In the genomic region with DNA sequence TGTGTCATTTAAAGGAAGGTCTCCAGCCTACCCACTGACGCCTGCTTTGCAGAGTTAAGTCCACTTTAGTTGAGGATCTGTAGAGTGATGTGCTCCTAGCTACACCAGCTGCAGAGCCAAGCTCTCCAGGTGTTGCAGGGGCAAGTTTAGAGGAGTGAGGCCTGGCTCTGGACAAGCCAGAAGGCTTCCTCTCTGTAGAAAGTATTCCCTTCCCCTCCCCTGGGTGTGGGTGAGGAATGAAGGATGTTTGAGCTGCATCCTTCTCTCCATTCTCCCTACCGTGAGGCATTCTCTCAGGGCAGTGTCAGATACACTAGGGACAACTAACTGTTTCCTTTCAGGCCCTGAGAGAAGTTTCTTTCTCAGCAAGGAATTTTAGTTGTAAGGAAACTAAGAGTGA, we compare ENCODE assay signal across 12 cellular contexts.
DNase-seq lines count a peak whose midpoint lies in the region; ATAC-seq and TF ChIP-seq lines count a peak whose summit lies in the region.
"Had no signal": no experiment of that assay in that cellular context is flagged by ENCODE, and none has a peak within 500 bp of the region (broad histone marks: within the 10 kb centered on the region; RNA-seq: fewer than 3 reads in every experiment).

No MANE protein-coding gene starts in this region.

- no peak overlapping the region for H3K4me3 Mint-ChIP-seq in GM23338
- H3K4me3 Mint-ChIP-seq in stimulated activated naive CD8-positive, alpha-beta T cell treated with anti-CD3 and anti-CD28 coated beads, Interleukin-15, amount 100 ng/mL, for 72 hours = no peak overlapping the region

- peaks cover 7% of the 10 kb centered on the region for H3K4me1 Mint-ChIP-seq in GM23338
- H3K4me1 Mint-ChIP-seq in stimulated activated naive CD8-positive, alpha-beta T cell treated with anti-CD3 and anti-CD28 coated beads, Interleukin-15, amount 100 ng/mL, for 72 hours = peaks cover 17% of the 10 kb centered on the region

- H3K36me3 ChIP-seq in GM23338 (ENCODE audit: insufficient read depth) = no peaks in the 10 kb centered on the region
- peaks cover 10 to 46% (median 17%) of the 10 kb centered on the region in 5 donors for H3K36me3 ChIP-seq in subcutaneous abdominal adipose tissue (ENCODE audit: control insufficient read depth in 5 of 5, insufficient read depth in 5 of 5, low read length in 5 of 5)

- H3K9me2 ChIP-seq in GM23338 (ENCODE audit: insufficient read depth) = no peaks in the 10 kb centered on the region

- no peak for TF ChIP-seq CTCF in GM23338 (conservative IDR thresholded peaks at IDR 0.05; ENCODE audit: low read depth in 2 of 2)
- TF ChIP-seq CTCF in VCaP (conservative IDR thresholded peaks at IDR 0.05) = no peak

- H4K20me1 ChIP-seq in GM23338 (replicated peaks; ENCODE audit: insufficient read depth) = peaks cover 12% of the 10 kb centered on the region; the same call in 1 of the 2 replicates

- no peak overlapping the region for H3K27ac Mint-ChIP-seq in GM23338
- no peak overlapping the region for H3K27ac Mint-ChIP-seq in stimulated activated naive CD8-positive, alpha-beta T cell treated with anti-CD3 and anti-CD28 coated beads, Interleukin-15, amount 100 ng/mL, for 72 hours

- peaks cover 70% of the 10 kb centered on the region for H3K79me2 ChIP-seq in GM23338 (replicated peaks; ENCODE audit: insufficient read depth)

- peaks cover 2% of the 10 kb centered on the region for H3K27me3 Mint-ChIP-seq in GM23338 (ENCODE audit: insufficient read depth, low read depth, poor library complexity)
- no peaks in the 10 kb centered on the region for H3K27me3 Mint-ChIP-seq in stimulated activated naive CD8-positive, alpha-beta T cell treated with anti-CD3 and anti-CD28 coated beads, Interleukin-15, amount 100 ng/mL, for 72 hours

- no peaks in the 10 kb centered on the region for H3K9me3 Mint-ChIP-seq in GM23338
- no peaks in the 10 kb centered on the region for H3K9me3 Mint-ChIP-seq in stimulated activated naive CD8-positive, alpha-beta T cell treated with anti-CD3 and anti-CD28 coated beads, Interleukin-15, amount 100 ng/mL, for 72 hours

- H3F3A ChIP-seq in GM23338 (replicated peaks; ENCODE audit: low read depth) = no peaks in the 10 kb centered on the region

- DNase-seq in GM23338 (ENCODE audit: low spot score) = peak; percentile 27
- no peak for DNase-seq in NCI-H226
- DNase-seq in stimulated activated naive CD4-positive, alpha-beta T cell (lab: John Stamatoyannopoulos, UW) = no peak
- no peak for DNase-seq in stimulated activated naive CD8-positive, alpha-beta T cell treated with anti-CD3 and anti-CD28 coated beads, Interleukin-15, amount 100 ng/mL, for 72 hours
- DNase-seq: activated CD4-positive, alpha-beta T cell treated with anti-CD3 and anti-CD28 coated beads for 4 hours; activated gamma-delta T cell treated with Interleukin-2 at 50 U/mL for 16 hours; NCI-H1105; small intestine had no signal

- H3K9ac ChIP-seq in subcutaneous abdominal adipose tissue (ENCODE audit: low read length in 5 of 5) = peak overlapping the region in 1 of 5 donors; percentile 33

- H3K4me3 ChIP-seq in GM23338 (no peak overlapping the region), subcutaneous abdominal adipose tissue (ENCODE audit: low read depth in 1 of 5, low read length in 5 of 5) (no peak overlapping the region)

- H3K4me2 ChIP-seq in GM23338 = no peak overlapping the region

- H3K27me3 ChIP-seq in GM23338 (ENCODE audit: insufficient read depth) (no peaks in the 10 kb centered on the region), layer of hippocampus (ENCODE audit: control insufficient read depth, insufficient read depth, low read length) (no peaks in the 10 kb centered on the region), subcutaneous abdominal adipose tissue (ENCODE audit: control insufficient read depth in 5 of 5, insufficient read depth in 4 of 5, low read length in 5 of 5) (no peaks in the 10 kb centered on the region)

- H3K4me1 ChIP-seq in GM23338 (ENCODE audit: insufficient read depth) (no peaks in the 10 kb centered on the region), subcutaneous abdominal adipose tissue (ENCODE audit: control insufficient read depth in 5 of 5, insufficient read depth in 5 of 5, low read length in 5 of 5) (peaks cover 3 to 38% (median 32%) of the 10 kb centered on the region in 5 donors)

- H2AFZ ChIP-seq in GM23338 = no peak overlapping the region

- ATAC-seq in GM23338 (peak; percentile 66), HG02885 (IDR thresholded peaks at IDR 0.05; ENCODE audit: poor library complexity, unreplicated experiment) (no peak)
- ATAC-seq in stimulated activated naive CD8-positive, alpha-beta T cell treated with anti-CD3 and anti-CD28 coated beads, Interleukin-15, amount 100 ng/mL, for 72 hours = no peak

- peaks cover 20% of the 10 kb centered on the region for H3K36me3 Mint-ChIP-seq in GM23338 (ENCODE audit: low read depth)

- H3K27ac ChIP-seq in GM23338 (ENCODE audit: low read depth) (no peak overlapping the region), VCaP (peak overlapping the region; percentile 68; the same call in 1 of the 2 replicates), layer of hippocampus (ENCODE audit: low read depth, low read length) (peak overlapping the region; percentile 63), subcutaneous abdominal adipose tissue (ENCODE audit: low read depth, low read length) (peak overlapping the region; percentile 53)

- H3K9me3 ChIP-seq in subcutaneous abdominal adipose tissue (ENCODE audit: control insufficient read depth in 5 of 5, low read length in 5 of 5) = no peaks in the 10 kb centered on the region

TF ChIP-seq in GM23338, 12 proteins besides CTCF, POLR2A, EP300 and RAD21:
- TF ChIP-seq, protein P1, sequence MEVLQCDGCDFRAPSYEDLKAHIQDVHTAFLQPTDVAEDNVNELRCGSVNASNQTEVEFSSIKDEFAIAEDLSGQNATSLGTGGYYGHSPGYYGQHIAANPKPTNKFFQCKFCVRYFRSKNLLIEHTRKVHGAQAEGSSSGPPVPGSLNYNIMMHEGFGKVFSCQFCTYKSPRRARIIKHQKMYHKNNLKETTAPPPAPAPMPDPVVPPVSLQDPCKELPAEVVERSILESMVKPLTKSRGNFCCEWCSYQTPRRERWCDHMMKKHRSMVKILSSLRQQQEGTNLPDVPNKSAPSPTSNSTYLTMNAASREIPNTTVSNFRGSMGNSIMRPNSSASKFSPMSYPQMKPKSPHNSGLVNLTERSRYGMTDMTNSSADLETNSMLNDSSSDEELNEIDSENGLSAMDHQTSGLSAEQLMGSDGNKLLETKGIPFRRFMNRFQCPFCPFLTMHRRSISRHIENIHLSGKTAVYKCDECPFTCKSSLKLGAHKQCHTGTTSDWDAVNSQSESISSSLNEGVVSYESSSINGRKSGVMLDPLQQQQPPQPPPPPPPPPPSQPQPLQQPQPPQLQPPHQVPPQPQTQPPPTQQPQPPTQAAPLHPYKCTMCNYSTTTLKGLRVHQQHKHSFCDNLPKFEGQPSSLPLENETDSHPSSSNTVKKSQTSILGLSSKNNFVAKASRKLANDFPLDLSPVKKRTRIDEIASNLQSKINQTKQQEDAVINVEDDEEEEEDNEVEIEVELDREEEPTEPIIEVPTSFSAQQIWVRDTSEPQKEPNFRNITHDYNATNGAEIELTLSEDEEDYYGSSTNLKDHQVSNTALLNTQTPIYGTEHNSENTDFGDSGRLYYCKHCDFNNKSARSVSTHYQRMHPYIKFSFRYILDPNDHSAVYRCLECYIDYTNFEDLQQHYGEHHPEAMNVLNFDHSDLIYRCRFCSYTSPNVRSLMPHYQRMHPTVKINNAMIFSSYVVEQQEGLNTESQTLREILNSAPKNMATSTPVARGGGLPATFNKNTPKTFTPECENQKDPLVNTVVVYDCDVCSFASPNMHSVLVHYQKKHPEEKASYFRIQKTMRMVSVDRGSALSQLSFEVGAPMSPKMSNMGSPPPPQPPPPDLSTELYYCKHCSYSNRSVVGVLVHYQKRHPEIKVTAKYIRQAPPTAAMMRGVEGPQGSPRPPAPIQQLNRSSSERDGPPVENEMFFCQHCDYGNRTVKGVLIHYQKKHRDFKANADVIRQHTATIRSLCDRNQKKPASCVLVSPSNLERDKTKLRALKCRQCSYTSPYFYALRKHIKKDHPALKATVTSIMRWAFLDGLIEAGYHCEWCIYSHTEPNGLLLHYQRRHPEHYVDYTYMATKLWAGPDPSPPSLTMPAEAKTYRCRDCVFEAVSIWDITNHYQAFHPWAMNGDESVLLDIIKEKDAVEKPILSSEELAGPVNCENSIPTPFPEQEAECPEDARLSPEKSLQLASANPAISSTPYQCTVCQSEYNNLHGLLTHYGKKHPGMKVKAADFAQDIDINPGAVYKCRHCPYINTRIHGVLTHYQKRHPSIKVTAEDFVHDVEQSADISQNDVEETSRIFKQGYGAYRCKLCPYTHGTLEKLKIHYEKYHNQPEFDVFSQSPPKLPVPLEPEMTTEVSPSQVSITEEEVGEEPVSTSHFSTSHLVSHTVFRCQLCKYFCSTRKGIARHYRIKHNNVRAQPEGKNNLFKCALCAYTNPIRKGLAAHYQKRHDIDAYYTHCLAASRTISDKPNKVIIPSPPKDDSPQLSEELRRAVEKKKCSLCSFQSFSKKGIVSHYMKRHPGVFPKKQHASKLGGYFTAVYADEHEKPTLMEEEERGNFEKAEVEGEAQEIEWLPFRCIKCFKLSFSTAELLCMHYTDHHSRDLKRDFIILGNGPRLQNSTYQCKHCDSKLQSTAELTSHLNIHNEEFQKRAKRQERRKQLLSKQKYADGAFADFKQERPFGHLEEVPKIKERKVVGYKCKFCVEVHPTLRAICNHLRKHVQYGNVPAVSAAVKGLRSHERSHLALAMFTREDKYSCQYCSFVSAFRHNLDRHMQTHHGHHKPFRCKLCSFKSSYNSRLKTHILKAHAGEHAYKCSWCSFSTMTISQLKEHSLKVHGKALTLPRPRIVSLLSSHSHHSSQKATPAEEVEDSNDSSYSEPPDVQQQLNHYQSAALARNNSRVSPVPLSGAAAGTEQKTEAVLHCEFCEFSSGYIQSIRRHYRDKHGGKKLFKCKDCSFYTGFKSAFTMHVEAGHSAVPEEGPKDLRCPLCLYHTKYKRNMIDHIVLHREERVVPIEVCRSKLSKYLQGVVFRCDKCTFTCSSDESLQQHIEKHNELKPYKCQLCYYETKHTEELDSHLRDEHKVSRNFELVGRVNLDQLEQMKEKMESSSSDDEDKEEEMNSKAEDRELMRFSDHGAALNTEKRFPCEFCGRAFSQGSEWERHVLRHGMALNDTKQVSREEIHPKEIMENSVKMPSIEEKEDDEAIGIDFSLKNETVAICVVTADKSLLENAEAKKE (CRISPR knock-in tag; IDR thresholded peaks at IDR 0.05) = no peak
- TF ChIP-seq POLR2AphosphoS5 (IDR thresholded peaks at IDR 0.05; ENCODE audit: low read depth) = no peak
- TF ChIP-seq ZNF114 (CRISPR knock-in tag; IDR thresholded peaks at IDR 0.05) = no peak
- no peak for TF ChIP-seq NANOG (IDR thresholded peaks at IDR 0.05; ENCODE audit: borderline replicate concordance)
- TF ChIP-seq CREB1 (CRISPR knock-in tag; IDR thresholded peaks at IDR 0.05; ENCODE audit: low read depth) = no peak
- no peak for TF ChIP-seq EZH2 (IDR thresholded peaks at IDR 0.05; ENCODE audit: low read depth, unreplicated experiment)
TF ChIP-seq in GM23338: peak in this region for 0.
